In the genomic region with DNA sequence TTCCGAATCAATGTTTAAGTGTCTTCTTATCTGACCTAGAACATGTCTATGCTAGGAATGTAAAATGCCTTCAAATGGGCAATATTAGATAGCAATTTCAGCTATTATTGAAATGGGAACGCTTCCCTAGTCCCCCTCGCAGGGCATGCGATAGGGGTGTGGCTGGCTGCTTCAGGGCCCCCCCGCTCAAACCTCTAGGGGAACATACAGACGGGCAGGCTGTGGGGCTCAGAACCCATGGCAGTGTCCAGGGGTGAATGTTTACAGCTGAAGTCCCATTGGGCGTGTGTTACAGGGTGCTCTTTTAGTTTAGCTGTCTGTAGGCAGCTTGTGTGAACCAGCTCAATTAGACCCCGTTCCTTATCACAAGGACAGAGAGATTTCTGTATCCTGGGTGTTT, we compare ENCODE assay signal across 1 cellular context.
TF ChIP-seq lines count a peak whose summit lies in the region.

No MANE protein-coding gene starts in this region.

TF ChIP-seq in HepG2, 621 proteins besides CTCF, POLR2A, EP300 and RAD21 (continued from another document):
- TF ChIP-seq MYC (CRISPR knock-in tag; IDR thresholded peaks at IDR 0.05; ENCODE audit: borderline replicate concordance): no peak
- TF ChIP-seq WIZ (CRISPR knock-in tag; IDR thresholded peaks at IDR 0.05): no peak
TF ChIP-seq in HepG2: peak in this region for 0.
